ENCODE assay signal across 8 cellular contexts in the genomic region with DNA sequence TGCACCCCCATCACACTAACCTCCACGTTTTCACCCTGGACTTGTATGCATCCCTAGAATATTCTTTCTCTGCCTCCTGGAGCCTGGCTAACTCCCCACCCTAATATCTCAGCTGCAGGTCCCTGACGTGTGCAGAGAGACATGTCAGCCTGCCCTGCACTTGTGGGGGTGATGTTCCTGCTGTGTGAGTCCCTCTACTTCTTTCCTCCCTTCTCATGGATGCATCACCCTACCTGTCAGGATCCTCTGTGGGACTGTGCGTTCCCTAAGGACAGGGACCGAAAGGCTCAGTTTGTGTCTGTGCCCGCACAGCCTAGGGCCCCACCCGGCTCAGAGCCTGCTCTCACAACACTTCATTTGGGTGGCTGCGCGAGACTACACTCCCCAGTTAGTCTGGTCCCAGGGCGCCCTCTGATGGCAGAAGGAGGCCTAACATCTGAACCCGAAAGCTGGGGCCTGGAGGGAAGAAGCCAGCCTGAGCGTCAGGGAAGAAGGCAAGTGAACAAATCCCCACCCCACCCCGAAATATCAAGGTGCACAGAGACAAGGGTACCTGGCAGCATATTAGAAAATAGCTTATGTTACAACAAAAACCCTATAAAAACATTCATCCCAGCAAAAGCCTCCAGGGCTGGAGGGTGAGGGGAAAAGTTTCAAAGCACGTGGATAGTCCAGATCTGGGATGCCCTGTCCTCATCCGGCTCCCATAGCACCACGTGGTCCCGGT. TPM values are rescaled to one million over a fixed set of nuclear protein-coding genes. Genes with fewer than 3 reads are reported as not detected.
DNase-seq lines count a peak whose midpoint lies in the region; ATAC-seq, FAIRE-seq and TF ChIP-seq lines count a peak whose summit lies in the region.

No MANE protein-coding gene starts in this region.

- no peaks in the 10 kb centered on the region for H3K9me3 ChIP-seq in heart right ventricle

- H3K27me3 Mint-ChIP-seq in T-cell, result no peaks in the 10 kb centered on the region

- H3K27ac Mint-ChIP-seq in T-cell, result peak overlapping the region; percentile 95 to 99

- peak overlapping the region; percentile 88 to 99 (median 99) for H3K4me3 Mint-ChIP-seq in T-cell

- TF ChIP-seq CTCF in heart right ventricle (IDR thresholded peaks at IDR 0.05), result peak; percentile 77 to 93 (median 92)

- intact Hi-C loops in heart right ventricle (cut with DNase I), result loop anchor here (1.0 to 10.0 kb wide), 16 partner anchors 34 to 217 kb away; a partner anchor contains a TSS

- H3K4me1 ChIP-seq in heart right ventricle, result peaks cover 0 to 52% (median 21%) of the 10 kb centered on the region in 9 donors
- peaks cover 2% of the 10 kb centered on the region for H3K4me1 ChIP-seq in rectal smooth muscle tissue (ENCODE audit: control insufficient read depth, insufficient read depth, low read length)

- H3K36me3 Mint-ChIP-seq in T-cell, result peaks cover 40% of the 10 kb centered on the region

- FAIRE-seq in urothelium cell line (lab: Jason Lieb, UNC), result peak; percentile 17

- H3K27ac ChIP-seq in heart right ventricle (peak overlapping the region in 1 of 10 donors; percentile 11), rectal smooth muscle tissue (ENCODE audit: low read depth, low read length) (no peak overlapping the region)

- H3K9ac ChIP-seq in rectal smooth muscle tissue (ENCODE audit: low read length), result no peak overlapping the region

- H3K27me3 ChIP-seq in heart right ventricle (peaks cover 0 to 5% (median 0%) of the 10 kb centered on the region in 7 donors), rectal smooth muscle tissue (ENCODE audit: control insufficient read depth, insufficient read depth, low read length) (peaks cover 10% of the 10 kb centered on the region)

- POLR2A ChIA-PET in T-cell (lab: Charles Lee), result interaction anchor here in 1 of 2 donors (0.6 kb wide), 1 partner anchor 218 kb away, joined by 8 read pairs; no protein-coding TSS in a partner anchor

- H3K4me1 Mint-ChIP-seq in T-cell, result peaks cover 48 to 60% (median 58%) of the 10 kb centered on the region in 3 donors

- H3K4me3 ChIP-seq in heart right ventricle (no peak overlapping the region), rectal smooth muscle tissue (ENCODE audit: low read length) (peak overlapping the region; percentile 54)

- CTCF ChIA-PET in T-cell (lab: Charles Lee), result interaction anchor here (0.6 to 2.9 kb wide), 29 partner anchors 13 to 193 kb away, joined by 3 to 23 read pairs (median 5); a partner anchor contains a TSS

- H3K36me3 ChIP-seq in heart right ventricle (peaks cover 0 to 24% (median 0%) of the 10 kb centered on the region in 9 donors), rectal smooth muscle tissue (ENCODE audit: control insufficient read depth, insufficient read depth, low read length) (no peaks in the 10 kb centered on the region)

- ATAC-seq in GM21576 (IDR thresholded peaks at IDR 0.05; ENCODE audit: unreplicated experiment) (peak; percentile 33), T-cell (replicated peaks in 1 of 4) (peak; percentile 66 to 78 (median 75)), heart right ventricle (peak; percentile 90 to 93 (median 92))

- 11 to 12% methylated on average over 16 of the region's 16 CpGs for WGBS in heart right ventricle, 2 donors

- peak; percentile 94 for DNase-seq in CD1c-positive myeloid dendritic cell (ENCODE audit: extremely low spot score)
- DNase-seq in NCI-H1105 (lab: John Stamatoyannopoulos, UW), result peak; percentile 42
- DNase-seq in T-cell, result peak; percentile 81 to 98 (median 93)
- DNase-seq in activated naive CD8-positive, alpha-beta T cell treated with anti-CD3 and anti-CD28 coated beads, Interleukin-2, amount 50 U/mL, for 16 hours (ENCODE audit: low read depth, low spot score), result peak; percentile 93
- DNase-seq in heart right ventricle, result peak; percentile 92 to 93
- peak; percentile 82 for DNase-seq in urothelium cell line (ENCODE audit: low spot score)

- no peaks in the 10 kb centered on the region for H3K9me3 Mint-ChIP-seq in T-cell

RNA-seq across cellular contexts. Expression of a gene that starts 3.7 kb away (rescaled TPM):
- total RNA-seq in T-cell (1,000 to 10,000 TPM in 4 of 5 donors, 100 to 1,000 TPM in 1; 994 to 1,121 (median 1,054) TPM), heart right ventricle (10 to 100 TPM in 2 of 10 donors, 1 to 10 TPM in 8; 1.9 to 62.6 (median 5.1) TPM)
- polyA plus RNA-seq in heart right ventricle, result 10 to 100 TPM in 1 of 2 donors, 1 to 10 TPM in 1; 9.3 to 25.2 TPM

RNA-seq across cellular contexts. Expression of a gene that starts 15.0 kb away (rescaled TPM):
- 100 to 1,000 TPM in 3 of 5 donors, 10 to 100 TPM in 2; 39.5 to 112 (median 104) TPM for total RNA-seq in T-cell
- total RNA-seq in heart right ventricle, result 10 to 100 TPM in 2 of 10 donors, 1 to 10 TPM in 8; 5.4 to 14.1 (median 7.1) TPM
- polyA plus RNA-seq in heart right ventricle, result 10 to 100 TPM; 12.3 to 20.2 TPM

RNA-seq across cellular contexts. Expression of a gene that starts 32.5 kb away (rescaled TPM):
- total RNA-seq in T-cell, result 1 to 10 TPM; 3.0 to 7.3 (median 5.1) TPM
- under 1 TPM in 1 of 10 donors, not detected in 9; 0.64 TPM for total RNA-seq in heart right ventricle
- under 1 TPM in 1 of 2 donors, not detected in 1; 0.03 TPM for polyA plus RNA-seq in heart right ventricle

RNA-seq across cellular contexts. Expression of a gene that starts 41.6 kb away (rescaled TPM):
- total RNA-seq in T-cell, result 100 to 1,000 TPM; 218 to 457 (median 370) TPM
- total RNA-seq in heart right ventricle, result 100 to 1,000 TPM in 1 of 10 donors, 10 to 100 TPM in 9; 18.4 to 116 (median 25.2) TPM
- 100 to 1,000 TPM in 1 of 2 donors, 10 to 100 TPM in 1; 96.3 to 153 TPM for polyA plus RNA-seq in heart right ventricle

RNA-seq across cellular contexts. Expression of a gene that starts 51.1 kb away (rescaled TPM):
- total RNA-seq in T-cell (10 to 100 TPM in 2 of 5 donors, 1 to 10 TPM in 2, under 1 TPM in 1; 0.32 to 23.1 (median 5.3) TPM), heart right ventricle (1 to 10 TPM in 1 of 10 donors, under 1 TPM in 1, not detected in 8; 0.15 to 1.3 TPM)
- under 1 TPM in 1 of 2 donors, not detected in 1; 0.04 TPM for polyA plus RNA-seq in heart right ventricle

Comparison
In these comparisons a context has a peak if more than half of its experiments do, and no peak if none do; other contexts are left out.
1. DNase-seq: peak in every context shown above with its lines; median percentile 94 in CD1c-positive myeloid dendritic cell; 93 in T-cell; 93 in activated naive CD8-positive, alpha-beta T cell treated with anti-CD3 and anti-CD28 coated beads, Interleukin-2, amount 50 U/mL, for 16 hours; 92 in heart right ventricle; 82 in urothelium cell line; 42 in NCI-H1105.
2. ATAC-seq: peak in every context shown above with its lines; median percentile 92 in heart right ventricle; 75 in T-cell; 33 in GM21576.
3. RNA of a gene that starts 3.7 kb away (total RNA-seq): 994 to 1,121 TPM in T-cell; 1.9 to 62.6 TPM in heart right ventricle; every median in the first group is over 10 times any median in the second.